Comparison of ENCODE assay signal across 20 cellular contexts in the genomic region with DNA sequence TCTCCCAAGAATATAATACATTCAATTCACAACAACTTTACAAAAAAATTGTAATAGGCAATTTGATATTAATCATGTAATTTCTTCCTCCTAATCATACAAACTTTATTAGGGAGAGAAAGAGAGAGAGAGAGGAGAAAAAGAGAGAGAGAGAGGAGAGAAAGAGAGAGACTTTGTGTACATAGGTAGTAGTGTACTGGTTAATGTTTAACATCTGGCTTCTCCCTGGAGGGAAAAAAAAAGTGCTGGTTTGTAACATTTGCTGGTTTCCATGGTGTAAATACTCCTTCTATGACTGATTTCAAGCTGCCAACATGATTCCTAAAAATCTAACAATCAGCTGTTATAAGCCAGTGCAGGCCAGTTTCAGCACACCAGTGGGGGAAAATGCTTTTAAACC.
DNase-seq lines count a peak whose midpoint lies in the region; ATAC-seq and TF ChIP-seq lines count a peak whose summit lies in the region.
"Had no signal": no experiment of that assay in that cellular context is flagged by ENCODE, and none has a peak within 500 bp of the region (broad histone marks: within the 10 kb centered on the region; RNA-seq: fewer than 3 reads in every experiment).

No MANE protein-coding gene starts in this region.

- H3K36me3 Mint-ChIP-seq in type B pancreatic cell, result no peaks in the 10 kb centered on the region

- peak; percentile 15 for DNase-seq in LoVo (ENCODE audit: low spot score)
- DNase-seq in fibroblast of pulmonary artery (ENCODE audit: low read depth), result peak; percentile 12
- no peak for DNase-seq in lower lobe of right lung
- DNase-seq in type B pancreatic cell (ENCODE audit: extremely low spot score, unreplicated experiment), result no peak
- no peak for DNase-seq in erythroblast (lab: John Stamatoyannopoulos, UW)
- DNase-seq in A673 (ENCODE audit: low spot score), result no peak
- DNase-seq: activated CD4-positive, alpha-beta T cell treated with anti-CD3 and anti-CD28 coated beads, Interleukin-2, amount 10 ng/mL, durations not matched to agents 7 days and 5 days; activated naive CD4-positive, alpha-beta T cell treated with anti-CD3 and anti-CD28 coated beads, Interleukin-2, amount 50 U/mL, for 16 hours; activated T-cell treated with anti-CD3 and anti-CD28 coated beads, Interleukin-2, amount 50 U/mL, for 1 hour; DMS79 treated with DMSO at 0.1 percent for 48 hours; HFFc6; mesendoderm; NCI-H2029 treated with DMSO at 0.1 percent for 48 hours; NCI-H510A; PC-9; SK-N-SH; stimulated activated CD4-positive, alpha-beta T cell treated with anti-CD3 and anti-CD28 coated beads, Interleukin-2, amount 100 ng/mL, for 48 hours; testis had no signal

- H3K4me3 ChIP-seq in fibroblast of pulmonary artery (replicated peaks; ENCODE audit: low read depth, low read length) (no peak overlapping the region), lower lobe of right lung (no peak overlapping the region), A673 (ENCODE audit: low read depth, low read length, poor library complexity, severe bottlenecking) (no peak overlapping the region)
- H3K4me3 ChIP-seq: PC-9, testis had no signal

- H3K36me3 ChIP-seq in lower lobe of right lung (no peaks in the 10 kb centered on the region), A673 (ENCODE audit: insufficient read depth, low read length, poor library complexity, severe bottlenecking) (no peaks in the 10 kb centered on the region)

- POLR2A ChIA-PET in A673 (lab: Charles Lee; ENCODE audit: low non-redundant PET), result no interaction called here

- no peaks in the 10 kb centered on the region for H3K9me3 Mint-ChIP-seq in type B pancreatic cell
- H3K9me3 Mint-ChIP-seq: activated CD4-positive, alpha-beta T cell treated with anti-CD3 and anti-CD28 coated beads, Interleukin-2, amount 10 ng/mL, durations not matched to agents 7 days and 5 days had no signal

- no peak for TF ChIP-seq POLR2A in erythroblast (IDR thresholded peaks at IDR 0.05; ENCODE audit: low read length)

- H3K27ac Mint-ChIP-seq in type B pancreatic cell, result peak overlapping the region; percentile 10
- H3K27ac Mint-ChIP-seq: activated CD4-positive, alpha-beta T cell treated with anti-CD3 and anti-CD28 coated beads, Interleukin-2, amount 10 ng/mL, durations not matched to agents 7 days and 5 days; HFFc6 had no signal

- H3K27me3 ChIP-seq in lower lobe of right lung (ENCODE audit: low read depth) (no peaks in the 10 kb centered on the region), A673 (replicated peaks; ENCODE audit: insufficient read depth, low read depth, low read length, poor library complexity) (no peaks in the 10 kb centered on the region)
- H3K27me3 ChIP-seq: testis had no signal

- no peak overlapping the region for H3K4me3 Mint-ChIP-seq in type B pancreatic cell
- H3K4me3 Mint-ChIP-seq: activated CD4-positive, alpha-beta T cell treated with anti-CD3 and anti-CD28 coated beads, Interleukin-2, amount 10 ng/mL, durations not matched to agents 7 days and 5 days; HFFc6 had no signal

- H3K4me1 ChIP-seq in lower lobe of right lung (no peaks in the 10 kb centered on the region), A673 (ENCODE audit: insufficient read depth, low read length, poor library complexity, severe bottlenecking) (no peaks in the 10 kb centered on the region)
- H3K4me1 ChIP-seq: testis had no signal

- ATAC-seq in lower lobe of right lung, result peak; percentile 71 to 86
- no peak for ATAC-seq in HG02678 (IDR thresholded peaks at IDR 0.05; ENCODE audit: unreplicated experiment)

- H3K27me3 Mint-ChIP-seq in type B pancreatic cell, result no peaks in the 10 kb centered on the region

- H3K9me3 ChIP-seq in lower lobe of right lung (no peaks in the 10 kb centered on the region), A673 (ENCODE audit: low read depth, low read length, poor library complexity, severe bottlenecking) (peaks cover 4% of the 10 kb centered on the region)
- H3K9me3 ChIP-seq: SK-N-SH, testis had no signal

- intact Hi-C loops in lower lobe of right lung (cut with DNase I), result no loop called here
- intact Hi-C loops in A673 (cut with micrococcal nuclease; ENCODE audit: unreplicated experiment), result no loop called here

- H3K27ac ChIP-seq in lower lobe of right lung, result no peak overlapping the region
- H3K27ac ChIP-seq in A673 (ENCODE audit: low read depth, low read length, poor library complexity, severe bottlenecking), result no peak overlapping the region
- H3K27ac ChIP-seq: C4-2B, PC-9, testis had no signal

- BruUV-seq in A673 (replicated peaks; lab: Mats Ljungman, UMichigan), result no TSS peak

- TF ChIP-seq CTCF in fibroblast of pulmonary artery (IDR thresholded peaks at IDR 0.05; ENCODE audit: low read length, missing control alignments) (no peak), lower lobe of right lung (IDR thresholded peaks at IDR 0.05) (no peak), type B pancreatic cell (conservative IDR thresholded peaks at IDR 0.05) (no peak), A673 (conservative IDR thresholded peaks at IDR 0.05; ENCODE audit: low read depth, low read length) (no peak)

- CTCF ChIA-PET in A673 (lab: Charles Lee), result no interaction called here

- peaks cover 5% of the 10 kb centered on the region for H3K4me1 Mint-ChIP-seq in type B pancreatic cell (ENCODE audit: unreplicated experiment)
- H3K4me1 Mint-ChIP-seq: activated CD4-positive, alpha-beta T cell treated with anti-CD3 and anti-CD28 coated beads, Interleukin-2, amount 10 ng/mL, durations not matched to agents 7 days and 5 days had no signal

Comparison
In these comparisons a context has a peak if more than half of its experiments do, and no peak if none do; other contexts are left out.
1. DNase-seq: peak in LoVo (single experiment) and fibroblast of pulmonary artery (single experiment); none in lower lobe of right lung (single experiment), type B pancreatic cell (single experiment), erythroblast (0 of 2) and A673 (single experiment).